ENCODE assay signal across 1 cellular context in the genomic region with DNA sequence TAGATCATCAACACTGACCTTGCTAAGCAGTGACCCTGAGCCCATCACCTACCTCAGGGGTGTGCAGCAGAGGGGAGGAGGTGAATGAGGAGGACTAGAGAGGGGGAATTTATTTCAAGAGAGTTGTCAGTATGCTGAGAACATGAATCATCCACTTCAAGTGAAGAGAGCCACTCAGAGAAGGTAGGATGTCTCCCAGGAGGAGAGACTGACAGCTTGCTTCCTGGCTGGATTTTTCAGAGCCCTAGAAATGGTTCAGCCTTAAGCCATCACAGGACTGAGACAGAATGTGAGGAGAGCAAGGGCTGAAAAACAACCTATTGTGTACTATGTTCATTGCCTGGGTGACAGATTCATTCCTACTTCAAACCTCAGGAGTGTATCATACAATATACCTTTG.
TF ChIP-seq lines count a peak whose summit lies in the region.

No MANE protein-coding gene starts in this region.

TF ChIP-seq in IMR-90, 13 proteins besides CTCF, POLR2A, EP300 and RAD21:
- TF ChIP-seq MAZ (IDR thresholded peaks at IDR 0.05; ENCODE audit: borderline replicate concordance, low read depth, low read length), result no peak
- TF ChIP-seq SMC3 (IDR thresholded peaks at IDR 0.05; ENCODE audit: low read depth, low read length), result no peak
- TF ChIP-seq ELK1 (IDR thresholded peaks at IDR 0.05; ENCODE audit: borderline replicate concordance, low read depth, low read length), result no peak
- TF ChIP-seq MAFK (IDR thresholded peaks at IDR 0.05; ENCODE audit: low read depth, low read length), result no peak
- TF ChIP-seq, protein P1, sequence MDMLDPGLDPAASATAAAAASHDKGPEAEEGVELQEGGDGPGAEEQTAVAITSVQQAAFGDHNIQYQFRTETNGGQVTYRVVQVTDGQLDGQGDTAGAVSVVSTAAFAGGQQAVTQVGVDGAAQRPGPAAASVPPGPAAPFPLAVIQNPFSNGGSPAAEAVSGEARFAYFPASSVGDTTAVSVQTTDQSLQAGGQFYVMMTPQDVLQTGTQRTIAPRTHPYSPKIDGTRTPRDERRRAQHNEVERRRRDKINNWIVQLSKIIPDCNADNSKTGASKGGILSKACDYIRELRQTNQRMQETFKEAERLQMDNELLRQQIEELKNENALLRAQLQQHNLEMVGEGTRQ (IDR thresholded peaks at IDR 0.05; ENCODE audit: low read depth, low read length), result no peak
- TF ChIP-seq NFE2L2 (IDR thresholded peaks at IDR 0.05; ENCODE audit: low read depth, low read length), result no peak
- TF ChIP-seq FOS (IDR thresholded peaks at IDR 0.05; ENCODE audit: low read depth, low read length), result no peak
- TF ChIP-seq MXI1 (IDR thresholded peaks at IDR 0.05; ENCODE audit: borderline replicate concordance, low read depth, low read length), result no peak
- no peak for TF ChIP-seq CEBPB (IDR thresholded peaks at IDR 0.05; ENCODE audit: low read depth, low read length)
- TF ChIP-seq RCOR1 (IDR thresholded peaks at IDR 0.05; ENCODE audit: insufficient replicate concordance, low read length), result no peak
- no peak for TF ChIP-seq BHLHE40 (IDR thresholded peaks at IDR 0.05; ENCODE audit: low read depth, low read length)
- no peak for TF ChIP-seq CHD1 (IDR thresholded peaks at IDR 0.05; ENCODE audit: low read depth, low read length)
- TF ChIP-seq RFX5 (IDR thresholded peaks at IDR 0.05; ENCODE audit: low read depth, low read length), result no peak
TF ChIP-seq in IMR-90: peak in this region for 0.
